Comparison of ENCODE assay signal across 9 cellular contexts in the genomic region with DNA sequence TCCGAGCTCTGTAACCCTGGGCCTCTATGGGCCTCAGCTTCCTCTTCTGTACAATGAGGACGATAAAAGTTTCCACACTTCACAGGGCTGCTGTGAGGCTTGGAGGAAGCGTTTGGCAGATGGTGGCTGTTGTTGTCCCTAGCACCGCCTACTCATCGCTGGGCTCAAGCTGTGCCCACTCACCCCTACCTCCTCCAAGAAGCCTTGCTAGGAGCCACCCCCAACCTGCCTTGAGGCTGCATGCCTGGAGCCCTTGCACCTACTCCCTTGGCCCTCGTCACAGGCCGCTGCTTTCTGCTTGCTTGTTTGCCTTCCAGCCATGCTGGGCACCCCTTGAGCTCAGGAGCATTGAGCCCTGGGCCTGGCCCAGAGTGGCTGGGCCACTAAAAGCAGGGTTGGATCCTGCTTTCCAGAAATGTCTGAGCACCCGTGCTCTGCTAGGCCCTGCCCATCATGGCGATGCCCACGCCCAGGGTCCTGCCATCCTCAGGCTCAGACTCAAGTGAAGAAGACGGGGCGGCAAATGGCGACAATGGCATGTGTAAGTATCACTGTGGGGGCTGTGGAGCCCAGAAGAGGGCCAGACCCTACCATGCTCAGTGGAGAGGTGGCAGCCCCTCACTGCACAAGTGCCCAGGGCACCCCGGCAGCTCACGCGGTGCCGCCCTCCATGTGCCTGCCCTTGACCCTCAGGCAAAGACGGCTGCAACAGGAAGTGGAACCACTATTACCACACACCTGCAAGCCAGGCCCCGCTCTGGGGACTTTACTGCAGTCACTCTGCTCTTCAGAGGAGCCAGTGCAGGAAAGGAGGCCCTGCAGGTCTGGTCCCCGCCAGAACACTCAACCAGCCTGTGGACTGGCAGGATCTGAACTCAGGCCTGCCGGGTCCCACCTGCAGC. TPM values are rescaled to one million over a fixed set of nuclear protein-coding genes. Genes with fewer than 3 reads are reported as not detected.
A peak's percentile ranks its signal among the peaks of the same experiment; 100 is the strongest.
DNase-seq lines count a peak whose midpoint lies in the region; ATAC-seq and TF ChIP-seq lines count a peak whose summit lies in the region.
"Had no signal": no experiment of that assay in that cellular context is flagged by ENCODE, and none has a peak within 500 bp of the region (broad histone marks: within the 10 kb centered on the region; RNA-seq: fewer than 3 reads in every experiment).

No MANE protein-coding gene starts in this region.

- no peak for TF ChIP-seq CTCF in heart right ventricle (IDR thresholded peaks at IDR 0.05)
- TF ChIP-seq CTCF in transverse colon (IDR thresholded peaks at IDR 0.05), result no peak

- H3K4me1 ChIP-seq in heart right ventricle (peaks cover 3 to 87% (median 44%) of the 10 kb centered on the region in 9 donors), transverse colon (peaks cover 6 to 57% (median 29%) of the 10 kb centered on the region in 4 donors)

- no peak overlapping the region for H3K4me3 ChIP-seq in heart right ventricle
- H3K4me3 ChIP-seq in transverse colon, result no peak overlapping the region

- no peak for TF ChIP-seq POLR2A in transverse colon (IDR thresholded peaks at IDR 0.05)

- peaks cover 67% of the 10 kb centered on the region for H3K4me1 Mint-ChIP-seq in T-helper 1 cell treated with Interleukin-12 subunit alpha and Interleukin-12 subunit beta and Interleukin-4 antibody, amounts not matched to agents 30 μg/mL and 1 μg/mL, for 36 hours (ENCODE audit: low read depth)

- H3K36me3 ChIP-seq in heart right ventricle, result peaks cover 0 to 1% (median 0%) of the 10 kb centered on the region in 9 donors
- no peaks in the 10 kb centered on the region for H3K36me3 ChIP-seq in transverse colon

- TF ChIP-seq EP300 in transverse colon (IDR thresholded peaks at IDR 0.05; ENCODE audit: low read depth), result no peak

- WGBS in heart right ventricle, 2 donors, result 90% methylated on average over 21 of the region's 21 CpGs
- 81% methylated on average over 13 of the region's 21 CpGs; no CpG with 5 or more reads in 1 of the 2 donors for WGBS in transverse colon (ENCODE audit: low coverage in 1 of 2), 2 donors

- DNase-seq in GDM1 (lab: John Stamatoyannopoulos, UW) (peak; percentile 94), heart right ventricle (no peak), transverse colon (peak; percentile 65), COLO829 (ENCODE audit: low spot score) (no peak), SW 1271 (lab: John Stamatoyannopoulos, UW) (no peak), T-helper 9 cell (no peak)

- H3K27ac ChIP-seq in heart right ventricle, result peak overlapping the region in 7 of 10 donors; percentile 19 to 98 (median 55)
- H3K27ac ChIP-seq in transverse colon, result peak overlapping the region; percentile 65 to 98 (median 86)

- intact Hi-C loops in heart right ventricle (cut with DNase I), result loop anchor here in 1 of 10 donors (5.0 kb wide), 1 partner anchor 33 kb away; no protein-coding TSS in a partner anchor
- intact Hi-C loops in transverse colon (cut with DNase I; ENCODE audit: low total_unique reads), result no loop called here

- peak overlapping the region; percentile 78 for H3K4me3 Mint-ChIP-seq in T-helper 1 cell treated with Interleukin-12 subunit alpha and Interleukin-12 subunit beta and Interleukin-4 antibody, amounts not matched to agents 30 μg/mL and 1 μg/mL, for 36 hours
- H3K4me3 Mint-ChIP-seq: neural crest cell had no signal

- H3K27me3 ChIP-seq in heart right ventricle (no peaks in the 10 kb centered on the region), transverse colon (no peaks in the 10 kb centered on the region)

- ATAC-seq in GM21529 (IDR thresholded peaks at IDR 0.05; ENCODE audit: unreplicated experiment) (peak; percentile 39), heart right ventricle (peak in 2 of 8 donors; percentile 1 to 16)

- no peaks in the 10 kb centered on the region for H3K27me3 Mint-ChIP-seq in T-helper 1 cell treated with Interleukin-12 subunit alpha and Interleukin-12 subunit beta and Interleukin-4 antibody, amounts not matched to agents 30 μg/mL and 1 μg/mL, for 36 hours (ENCODE audit: low read depth)

- H3K9me3 ChIP-seq in heart right ventricle (no peaks in the 10 kb centered on the region), transverse colon (no peaks in the 10 kb centered on the region)

- in situ Hi-C loops in transverse colon (cut with MboI; ENCODE audit: low pct_ligation_motif_present in 1 of 4, low pct_unique_long_range_greater_than_20kb in 1 of 4, low sequenced_read_pairs in 3 of 4), result no loop called here

- peak overlapping the region; percentile 97 for H3K27ac Mint-ChIP-seq in T-helper 1 cell treated with Interleukin-12 subunit alpha and Interleukin-12 subunit beta and Interleukin-4 antibody, amounts not matched to agents 30 μg/mL and 1 μg/mL, for 36 hours

- H3K36me3 Mint-ChIP-seq in T-helper 1 cell treated with Interleukin-12 subunit alpha and Interleukin-12 subunit beta and Interleukin-4 antibody, amounts not matched to agents 30 μg/mL and 1 μg/mL, for 36 hours (ENCODE audit: low read depth), result peaks cover 28% of the 10 kb centered on the region

- H3K9me3 Mint-ChIP-seq in T-helper 1 cell treated with Interleukin-12 subunit alpha and Interleukin-12 subunit beta and Interleukin-4 antibody, amounts not matched to agents 30 μg/mL and 1 μg/mL, for 36 hours, result no peaks in the 10 kb centered on the region
- H3K9me3 Mint-ChIP-seq: neural crest cell had no signal

RNA-seq across cellular contexts. Expression of gene SH3BGRL3, which starts 9.5 kb away (rescaled TPM):
- 100 to 1,000 TPM in 1 of 10 donors, 10 to 100 TPM in 9; 18.4 to 116 (median 25.2) TPM for total RNA-seq in heart right ventricle
- polyA plus RNA-seq in heart right ventricle, result 100 to 1,000 TPM in 1 of 2 donors, 10 to 100 TPM in 1; 96.3 to 153 TPM
- 100 to 1,000 TPM; 134 to 314 (median 215) TPM for total RNA-seq in transverse colon

RNA-seq across cellular contexts. Expression of gene UBXN11, which starts 17.0 kb away (rescaled TPM):
- total RNA-seq in heart right ventricle, result 10 to 100 TPM in 2 of 10 donors, 1 to 10 TPM in 8; 5.4 to 14.1 (median 7.1) TPM
- polyA plus RNA-seq in heart right ventricle, result 10 to 100 TPM; 12.3 to 20.2 TPM
- total RNA-seq in transverse colon, result 10 to 100 TPM in 2 of 4 donors, 1 to 10 TPM in 2; 4.9 to 17.9 (median 12.0) TPM

RNA-seq across cellular contexts. Expression of gene CD52, which starts 28.3 kb away (rescaled TPM):
- total RNA-seq in heart right ventricle (10 to 100 TPM in 2 of 10 donors, 1 to 10 TPM in 8; 1.9 to 62.6 (median 5.1) TPM), transverse colon (10 to 100 TPM in 2 of 4 donors, 1 to 10 TPM in 1, not detected in 1; 5.3 to 56.1 (median 21.1) TPM)
- 10 to 100 TPM in 1 of 2 donors, 1 to 10 TPM in 1; 9.3 to 25.2 TPM for polyA plus RNA-seq in heart right ventricle
- total RNA-seq: neural crest cell had no signal

RNA-seq across cellular contexts. Expression of gene CEP85, which starts 55.4 kb away (rescaled TPM):
- total RNA-seq in heart right ventricle, result 10 to 100 TPM; 29.9 to 74.5 (median 53.8) TPM
- polyA plus RNA-seq in heart right ventricle, result 10 to 100 TPM in 1 of 2 donors, 1 to 10 TPM in 1; 7.0 to 30.9 TPM
- 10 to 100 TPM in 3 of 4 donors, 1 to 10 TPM in 1; 8.6 to 73.8 (median 13.6) TPM for total RNA-seq in transverse colon

Comparison
In these comparisons a context has a peak if more than half of its experiments do, and no peak if none do; other contexts are left out.
1. DNase-seq: peak in GDM1 (single experiment) and transverse colon (single experiment); none in heart right ventricle (0 of 2), COLO829 (single experiment), SW 1271 (0 of 2) and T-helper 9 cell (single experiment).